ENCODE assay signal across 10 cellular contexts in genomic region chr4:138222041-138222440, GRCh38. TPM values are rescaled to one million over a fixed set of nuclear protein-coding genes. Genes with fewer than 3 reads are reported as not detected.
DNase-seq lines count a peak whose midpoint lies in the region; ATAC-seq, FAIRE-seq and TF ChIP-seq lines count a peak whose summit lies in the region.
"Had no signal": no experiment of that assay in that cellular context is flagged by ENCODE, and none has a peak within 500 bp of the region (broad histone marks: within the 10 kb centered on the region; RNA-seq: fewer than 3 reads in every experiment).

No MANE protein-coding gene starts in this region.

- no peak overlapping the region for H3K4me3 Mint-ChIP-seq in activated naive CD4-positive, alpha-beta T cell treated with anti-CD3 and anti-CD28 coated beads for 36 hours

- peaks cover 63% of the 10 kb centered on the region for H3K4me1 ChIP-seq in Karpas-422 (ENCODE audit: low read length)
- no peaks in the 10 kb centered on the region for H3K4me1 ChIP-seq in mucosa of descending colon (ENCODE audit: low read depth)

- H3K36me3 ChIP-seq in Karpas-422 (ENCODE audit: insufficient read depth, low read length) (peaks cover 16% of the 10 kb centered on the region), bronchial epithelial cell (ENCODE audit: control insufficient read depth, insufficient read depth, low read length) (peaks cover 7% of the 10 kb centered on the region), mucosa of descending colon (ENCODE audit: low read depth) (no peaks in the 10 kb centered on the region)

- peak; percentile 27 for DNase-seq in Ammon's horn (ENCODE audit: low spot score)
- no peak for DNase-seq in Karpas-422
- DNase-seq in bronchial epithelial cell (ENCODE audit: low read depth), result peak; percentile 88
- DNase-seq in mucosa of descending colon, result peak in 1 of 3 donors; percentile 17
- DNase-seq in 8988T, result no peak
- no peak for DNase-seq in activated naive CD4-positive, alpha-beta T cell treated with anti-CD3 and anti-CD28 coated beads for 36 hours
- no peak for DNase-seq in stimulated activated CD4-positive, alpha-beta T cell treated with anti-CD3 and anti-CD28 coated beads, Interleukin-4, amount 100 ng/mL, for 24 hours
- DNase-seq: DMS79 treated with DMSO at 0.1 percent for 48 hours, NCI-H526 treated with DMSO at 0.1 percent for 48 hours had no signal

- H3K27me3 Mint-ChIP-seq in activated naive CD4-positive, alpha-beta T cell treated with anti-CD3 and anti-CD28 coated beads for 36 hours (ENCODE audit: low read depth), result no peaks in the 10 kb centered on the region

- no peaks in the 10 kb centered on the region for H4K20me1 ChIP-seq in Karpas-422 (ENCODE audit: insufficient read depth, low read depth, low read length)

- H3K4me3 ChIP-seq in Karpas-422 (ENCODE audit: low read length) (no peak overlapping the region), bronchial epithelial cell (ENCODE audit: low read depth, low read length) (no peak overlapping the region), mucosa of descending colon (no peak overlapping the region)

- intact Hi-C loops in mucosa of descending colon (cut with DNase I, micrococcal nuclease), result no loop called here
- intact Hi-C loops in activated naive CD4-positive, alpha-beta T cell treated with anti-CD3 and anti-CD28 coated beads for 36 hours (cut with micrococcal nuclease), result no loop called here

- H3K27ac Mint-ChIP-seq in activated naive CD4-positive, alpha-beta T cell treated with anti-CD3 and anti-CD28 coated beads for 36 hours, result no peak overlapping the region

- no peaks in the 10 kb centered on the region for H3K27me3 ChIP-seq in Karpas-422 (ENCODE audit: low read length)
- no peaks in the 10 kb centered on the region for H3K27me3 ChIP-seq in bronchial epithelial cell (ENCODE audit: control insufficient read depth, insufficient read depth, low read length)

- H3K4me2 ChIP-seq in Karpas-422 (ENCODE audit: low read depth, low read length, poor library complexity, severe bottlenecking), result peak overlapping the region; percentile 70

- H3K79me2 ChIP-seq in Karpas-422 (ENCODE audit: low read length), result peaks cover 12% of the 10 kb centered on the region; the same call in 1 of the 2 replicates

- H3K9me3 Mint-ChIP-seq in activated naive CD4-positive, alpha-beta T cell treated with anti-CD3 and anti-CD28 coated beads for 36 hours, result no peaks in the 10 kb centered on the region

- FAIRE-seq in bronchial epithelial cell (lab: Jason Lieb, UNC), result no peak

- CTCF ChIA-PET in activated naive CD4-positive, alpha-beta T cell treated with anti-CD3 and anti-CD28 coated beads for 36 hours (lab: Charles Lee), result no interaction called here

- no peak for TF ChIP-seq CTCF in bronchial epithelial cell (IDR thresholded peaks at IDR 0.05; ENCODE audit: insufficient read depth, low read length, severe bottlenecking)
- TF ChIP-seq CTCF in mucosa of descending colon (IDR thresholded peaks at IDR 0.05), result no peak

- H3K36me3 Mint-ChIP-seq in activated naive CD4-positive, alpha-beta T cell treated with anti-CD3 and anti-CD28 coated beads for 36 hours (ENCODE audit: low read depth), result no peaks in the 10 kb centered on the region

- no peaks in the 10 kb centered on the region for H3K9me2 ChIP-seq in Karpas-422 (replicated peaks; ENCODE audit: insufficient read depth, low read length)

- no peak overlapping the region for H3K9ac ChIP-seq in Karpas-422 (ENCODE audit: low read length)

- H3K27ac ChIP-seq in Karpas-422 (ENCODE audit: low read length), result peak overlapping the region; percentile 84; the same call in 1 of the 2 replicates

- no peaks in the 10 kb centered on the region for H3K4me1 Mint-ChIP-seq in activated naive CD4-positive, alpha-beta T cell treated with anti-CD3 and anti-CD28 coated beads for 36 hours (ENCODE audit: low read depth)

- no peak overlapping the region for H2AFZ ChIP-seq in Karpas-422 (ENCODE audit: low read length)

- no peaks in the 10 kb centered on the region for H3K9me3 ChIP-seq in Karpas-422 (ENCODE audit: low read length)
- H3K9me3 ChIP-seq in mucosa of descending colon, result no peaks in the 10 kb centered on the region

- peak; percentile 56 for ATAC-seq in mucosa of descending colon
- ATAC-seq in GM19455 (IDR thresholded peaks at IDR 0.05; ENCODE audit: unreplicated experiment), result no peak

RNA-seq across cellular contexts. Expression of gene SLC7A11, which starts 20.1 kb away (rescaled TPM):
- total RNA-seq in Karpas-422 (2014; rRNA removed; shearing (Covaris generic); ENCODE audit: low replicate concordance), result 12.1 and 24.0 TPM in 2 replicates
- total RNA-seq in bronchial epithelial cell, result 126 and 129 TPM in 2 replicates
- total RNA-seq in mucosa of descending colon, result 1 to 10 TPM in 2 of 3 donors, under 1 TPM in 1; 0.70 to 2.9 (median 1.5) TPM
- 1 to 10 TPM; 3.2 to 3.4 TPM for total RNA-seq in activated naive CD4-positive, alpha-beta T cell treated with anti-CD3 and anti-CD28 coated beads for 36 hours

Comparison
In these comparisons a context has a peak if more than half of its experiments do, and no peak if none do; other contexts are left out.
1. DNase-seq: peak in Ammon's horn (single experiment) and bronchial epithelial cell (single experiment); none in Karpas-422 (single experiment), 8988T (single experiment), activated naive CD4-positive, alpha-beta T cell treated with anti-CD3 and anti-CD28 coated beads for 36 hours (single experiment) and stimulated activated CD4-positive, alpha-beta T cell treated with anti-CD3 and anti-CD28 coated beads, Interleukin-4, amount 100 ng/mL, for 24 hours (single experiment).